Comparison of ENCODE assay signal across 19 cellular contexts in genomic region chr11:131685206-131685605, GRCh38.
DNase-seq lines count a peak whose midpoint lies in the region; ATAC-seq and TF ChIP-seq lines count a peak whose summit lies in the region.
"Had no signal": no experiment of that assay in that cellular context is flagged by ENCODE, and none has a peak within 500 bp of the region (broad histone marks: within the 10 kb centered on the region; RNA-seq: fewer than 3 reads in every experiment).

No MANE protein-coding gene starts in this region.

- peak; percentile 0 for DNase-seq in activated T-cell treated with anti-CD3 and anti-CD28 coated beads, Interleukin-2, amount 50 U/mL, for 24 hours
- no peak for DNase-seq in activated T-cell treated with anti-CD3 and anti-CD28 coated beads, Interleukin-2, amount 50 U/mL, for 48 hours
- peak; percentile 41 for DNase-seq in islet precursor cell
- DNase-seq in osteoblast (ENCODE audit: insufficient read length, low spot score, missing footprints) = peak; percentile 19
- DNase-seq in vagina (ENCODE audit: extremely low spot score in 2 of 2) = peak; percentile 64 to 71
- no peak for DNase-seq in NCI-H1417 (lab: John Stamatoyannopoulos, UW)
- DNase-seq in coronary artery (ENCODE audit: low spot score) = no peak
- DNase-seq: 8988T; CD4-positive, alpha-beta memory T cell; DMS153; DMS79; GM23248; IMR-90 had no signal

- no peaks in the 10 kb centered on the region for H3K79me2 ChIP-seq in osteoblast (ENCODE audit: insufficient read depth, low read length)

- TF ChIP-seq POLR2A in vagina (IDR thresholded peaks at IDR 0.05) = no peak

- no peak for TF ChIP-seq CTCF in osteoblast (IDR thresholded peaks at IDR 0.05; ENCODE audit: extremely low read depth, low read depth, low read length)
- TF ChIP-seq CTCF in vagina (IDR thresholded peaks at IDR 0.05) = no peak
- no peak for TF ChIP-seq CTCF in coronary artery (IDR thresholded peaks at IDR 0.05)

- peaks cover 33% of the 10 kb centered on the region for H3K27me3 Mint-ChIP-seq in activated T-cell treated with anti-CD3 and anti-CD28 coated beads, Interleukin-2, amount 50 U/mL, for 24 hours

- no peak overlapping the region for H3K4me2 ChIP-seq in osteoblast (ENCODE audit: insufficient read depth, low read length)
- H3K4me2 ChIP-seq: BLaER1 had no signal

- H4K20me1 ChIP-seq in osteoblast (ENCODE audit: insufficient read depth, low read length) = no peaks in the 10 kb centered on the region

- H3K27ac ChIP-seq in osteoblast (ENCODE audit: low read depth, low read length) (no peak overlapping the region), vagina (no peak overlapping the region), coronary artery (no peak overlapping the region)
- H3K27ac ChIP-seq: BLaER1, GM23248, HL-60 had no signal

- peaks cover 25% of the 10 kb centered on the region for H3K27me3 ChIP-seq in osteoblast (ENCODE audit: insufficient read depth, low read length)
- no peaks in the 10 kb centered on the region for H3K27me3 ChIP-seq in vagina

- H3K4me3 ChIP-seq in osteoblast (ENCODE audit: insufficient read depth, low read length) = no peak overlapping the region
- H3K4me3 ChIP-seq in vagina = no peak overlapping the region
- no peak overlapping the region for H3K4me3 ChIP-seq in coronary artery
- H3K4me3 ChIP-seq: BLaER1, GM12878, GM23248, HAP-1 had no signal

- H3K4me1 ChIP-seq in osteoblast (ENCODE audit: insufficient read depth, low read length) (peaks cover 3% of the 10 kb centered on the region), vagina (peaks cover 5% of the 10 kb centered on the region)
- H3K4me1 ChIP-seq: HAP-1 had no signal

- no peaks in the 10 kb centered on the region for H3K36me3 ChIP-seq in osteoblast (ENCODE audit: insufficient read depth, low read length)
- no peaks in the 10 kb centered on the region for H3K36me3 ChIP-seq in vagina
- H3K36me3 ChIP-seq: BLaER1, HAP-1 had no signal

- H2AFZ ChIP-seq in osteoblast (ENCODE audit: low read length) = no peak overlapping the region
- H2AFZ ChIP-seq: GM23248 had no signal

- H3K9me3 Mint-ChIP-seq in activated T-cell treated with anti-CD3 and anti-CD28 coated beads, Interleukin-2, amount 50 U/mL, for 24 hours = no peaks in the 10 kb centered on the region
- H3K9me3 Mint-ChIP-seq: CD14-positive monocyte had no signal

- H3K4me3 Mint-ChIP-seq in activated T-cell treated with anti-CD3 and anti-CD28 coated beads, Interleukin-2, amount 50 U/mL, for 24 hours = no peak overlapping the region
- H3K4me3 Mint-ChIP-seq: CD14-positive monocyte; CD4-positive, alpha-beta memory T cell had no signal

- no peaks in the 10 kb centered on the region for H3K36me3 Mint-ChIP-seq in activated T-cell treated with anti-CD3 and anti-CD28 coated beads, Interleukin-2, amount 50 U/mL, for 24 hours (ENCODE audit: low read depth)
- H3K36me3 Mint-ChIP-seq: CD14-positive monocyte; CD4-positive, alpha-beta memory T cell had no signal

- intact Hi-C loops in vagina (cut with DNase I) = no loop called here

- no peaks in the 10 kb centered on the region for H3K4me1 Mint-ChIP-seq in activated T-cell treated with anti-CD3 and anti-CD28 coated beads, Interleukin-2, amount 50 U/mL, for 24 hours (ENCODE audit: low read depth)
- H3K4me1 Mint-ChIP-seq: CD14-positive monocyte had no signal

- H3K9me3 ChIP-seq in osteoblast (ENCODE audit: low read depth, low read length) (no peaks in the 10 kb centered on the region), vagina (no peaks in the 10 kb centered on the region)
- H3K9me3 ChIP-seq: BLaER1, HAP-1 had no signal

- no peak for ATAC-seq in HG03108 (IDR thresholded peaks at IDR 0.05; ENCODE audit: unreplicated experiment)
- ATAC-seq: GM12878 had no signal

- no peak overlapping the region for H3K27ac Mint-ChIP-seq in activated T-cell treated with anti-CD3 and anti-CD28 coated beads, Interleukin-2, amount 50 U/mL, for 24 hours
- H3K27ac Mint-ChIP-seq: CD4-positive, alpha-beta memory T cell had no signal

Comparison
In these comparisons a context has a peak if more than half of its experiments do, and no peak if none do; other contexts are left out.
1. DNase-seq: peak in activated T-cell treated with anti-CD3 and anti-CD28 coated beads, Interleukin-2, amount 50 U/mL, for 24 hours (single experiment), islet precursor cell (single experiment), osteoblast (single experiment) and vagina (2 of 2); none in activated T-cell treated with anti-CD3 and anti-CD28 coated beads, Interleukin-2, amount 50 U/mL, for 48 hours (0 of 2), NCI-H1417 (0 of 3) and coronary artery (single experiment).